In the genomic region with DNA sequence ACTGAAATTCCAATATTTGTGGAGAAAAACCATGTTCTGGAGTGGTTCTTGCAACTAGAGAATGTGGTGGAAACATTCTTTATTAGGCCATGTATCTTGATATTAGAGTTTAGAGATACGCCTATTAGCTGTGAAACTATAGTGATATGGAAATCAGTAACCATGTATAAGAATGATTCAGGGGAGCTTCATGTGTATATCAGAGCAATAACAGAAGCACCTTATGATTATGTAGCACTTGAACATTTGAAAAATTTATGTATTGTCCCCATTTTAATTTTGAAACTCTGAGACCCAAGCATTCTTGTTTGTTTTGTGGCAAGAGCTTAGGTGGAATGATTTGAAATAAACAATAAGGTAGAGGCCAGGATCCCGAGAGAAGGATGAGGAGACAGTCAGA, we compare ENCODE assay signal across 23 cellular contexts.
"Had no signal": no experiment of that assay in that cellular context is flagged by ENCODE, and none has a peak within 500 bp of the region (broad histone marks: within the 10 kb centered on the region; RNA-seq: fewer than 3 reads in every experiment).

No MANE protein-coding gene starts in this region.

- H3K36me3 ChIP-seq: SJCRH30 had no signal

- H3K4me3 ChIP-seq: K562, SJCRH30 had no signal

- DNase-seq: IMR-90, Kasumi-1, MM.1S, NCI-H1092 treated with DMSO at 0.1 percent for 48 hours, NCI-H1436, NCI-H187, NCI-H2029, NCI-H2081 treated with DMSO at 0.1 percent for 48 hours, NCI-H2171, NCI-H226, NCI-H446, NCI-H510A, NCI-H524 treated with DMSO at 0.1 percent for 48 hours, NCI-H69, NCI-H774, PC-3, SHP77 treated with DMSO at 0.1 percent for 48 hours, SJCRH30 had no signal

- H3K27me3 ChIP-seq: SJCRH30 had no signal

- H3K27ac ChIP-seq: KMS-11, RWPE1, SJCRH30 had no signal

- H3K9me3 ChIP-seq: SJCRH30 had no signal

- ATAC-seq: K562, Panc1, PC-3, SK-N-SH treated with all-trans-retinoic acid at 6 μM for 48 hours had no signal

- H3K4me1 ChIP-seq: SJCRH30 had no signal
